Comparison of ENCODE assay signal across 17 cellular contexts in genomic region chr12:34604227-34604626, GRCh38.
"Had no signal": no experiment of that assay in that cellular context is flagged by ENCODE, and none has a peak within 500 bp of the region (broad histone marks: within the 10 kb centered on the region; RNA-seq: fewer than 3 reads in every experiment).

No MANE protein-coding gene starts in this region.

- H3K4me1 ChIP-seq: parathyroid adenoma had no signal

- FAIRE-seq: islet of Langerhans had no signal

- H3K27ac ChIP-seq: cardiac muscle cell, hepatocyte, parathyroid adenoma, VCaP had no signal

- DNase-seq: activated CD4-positive, alpha-beta T cell treated with anti-CD3 and anti-CD28 coated beads for 36 hours; activated CD4-positive, alpha-beta T cell treated with anti-CD3 and anti-CD28 coated beads, Interleukin-2, amount 50 U/mL, for 48 hours; activated naive CD8-positive, alpha-beta T cell treated with anti-CD3 and anti-CD28 coated beads, Interleukin-2, amount 10 ng/mL, durations not matched to agents 7 days and 5 days; foreskin fibroblast; left colon; SW 1271; T-helper 2 cell; trophoblast cell had no signal

- H3K27me3 Mint-ChIP-seq: activated CD4-positive, alpha-beta T cell treated with anti-CD3 and anti-CD28 coated beads for 36 hours; activated naive CD8-positive, alpha-beta T cell treated with anti-CD3 and anti-CD28 coated beads, Interleukin-2, amount 10 ng/mL, durations not matched to agents 7 days and 5 days; stimulated activated naive CD8-positive, alpha-beta T cell treated with anti-CD3 and anti-CD28 coated beads, Interleukin-15, Interleukin-2, amounts not matched to agents 100 ng/mL and 50 ng/mL, for 24 hours had no signal

- H3K4me3 Mint-ChIP-seq: activated CD4-positive, alpha-beta T cell treated with anti-CD3 and anti-CD28 coated beads for 36 hours; activated naive CD8-positive, alpha-beta T cell treated with anti-CD3 and anti-CD28 coated beads, Interleukin-2, amount 10 ng/mL, durations not matched to agents 7 days and 5 days; mesothelial cell of epicardium; nephron; stimulated activated naive CD8-positive, alpha-beta T cell treated with anti-CD3 and anti-CD28 coated beads, Interleukin-15, Interleukin-2, amounts not matched to agents 100 ng/mL and 50 ng/mL, for 24 hours had no signal

- H3K36me3 Mint-ChIP-seq: mesothelial cell of epicardium had no signal

- H3K4me3 ChIP-seq: cardiac muscle cell, hepatocyte, lung had no signal

- ATAC-seq: activated CD4-positive, alpha-beta T cell treated with anti-CD3 and anti-CD28 coated beads for 36 hours; left colon had no signal

- H3K36me3 ChIP-seq: cardiac muscle cell had no signal

- H3K4me1 Mint-ChIP-seq: activated CD4-positive, alpha-beta T cell treated with anti-CD3 and anti-CD28 coated beads for 36 hours; activated naive CD8-positive, alpha-beta T cell treated with anti-CD3 and anti-CD28 coated beads, Interleukin-2, amount 10 ng/mL, durations not matched to agents 7 days and 5 days; mesothelial cell of epicardium; nephron had no signal

- H3K27ac Mint-ChIP-seq: activated CD4-positive, alpha-beta T cell treated with anti-CD3 and anti-CD28 coated beads for 36 hours; activated naive CD8-positive, alpha-beta T cell treated with anti-CD3 and anti-CD28 coated beads, Interleukin-2, amount 10 ng/mL, durations not matched to agents 7 days and 5 days; mesothelial cell of epicardium; nephron; stimulated activated naive CD8-positive, alpha-beta T cell treated with anti-CD3 and anti-CD28 coated beads, Interleukin-15, Interleukin-2, amounts not matched to agents 100 ng/mL and 50 ng/mL, for 24 hours had no signal

- H3K27me3 ChIP-seq: cardiac muscle cell, hepatocyte had no signal
